In the genomic region with DNA sequence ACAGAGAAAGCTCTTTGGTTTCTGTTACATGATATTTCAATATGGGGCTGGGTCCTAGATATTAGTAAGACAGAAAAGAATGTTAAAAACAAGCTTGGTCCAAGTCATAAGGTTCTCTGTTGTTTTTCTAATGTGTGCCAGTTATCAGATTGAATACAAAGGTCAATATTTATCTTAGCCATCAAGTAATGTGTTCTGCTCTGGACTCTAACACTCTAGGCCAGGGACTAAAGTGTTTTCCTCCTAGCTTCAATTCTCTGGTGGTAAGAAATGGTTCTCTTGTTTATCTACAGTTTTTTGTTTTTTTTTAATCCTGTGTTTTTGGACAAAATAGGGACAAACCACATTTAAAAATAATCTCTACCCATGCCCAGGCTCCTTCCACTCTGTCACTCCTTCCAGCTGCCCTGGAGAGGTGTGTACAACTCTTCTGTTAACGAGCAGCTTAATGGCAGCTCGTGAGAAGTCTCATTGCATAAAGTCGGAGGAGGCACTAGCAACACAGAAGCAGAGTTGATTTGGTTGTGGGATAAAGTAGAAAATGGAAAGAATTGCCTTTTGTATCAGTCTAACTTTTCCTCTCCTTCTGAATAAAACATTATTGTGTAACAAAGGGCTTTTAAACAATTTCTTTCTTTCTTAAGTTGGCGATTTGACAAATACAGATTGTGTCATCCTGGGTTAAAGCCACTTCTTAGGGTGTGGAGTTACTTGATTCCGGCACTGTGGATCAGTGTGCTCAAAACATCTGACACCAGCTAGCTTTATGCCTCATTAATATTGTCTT, we compare ENCODE assay signal across 8 cellular contexts.
DNase-seq lines count a peak whose midpoint lies in the region; ATAC-seq and TF ChIP-seq lines count a peak whose summit lies in the region.

No MANE protein-coding gene starts in this region.

- no peak for TF ChIP-seq CTCF in foreskin fibroblast (IDR thresholded peaks at IDR 0.05; ENCODE audit: low read depth, low read length)

- ATAC-seq in HG02763 (IDR thresholded peaks at IDR 0.05; ENCODE audit: unreplicated experiment) = no peak
- ATAC-seq in GM19023 (IDR thresholded peaks at IDR 0.05; ENCODE audit: unreplicated experiment) = no peak
- ATAC-seq in HG02759 (IDR thresholded peaks at IDR 0.05; ENCODE audit: unreplicated experiment) = no peak

- H3K4me1 ChIP-seq in rectal smooth muscle tissue (ENCODE audit: control insufficient read depth, insufficient read depth, low read length) = peaks cover 10% of the 10 kb centered on the region

- H3K27me3 ChIP-seq in rectal smooth muscle tissue (ENCODE audit: control insufficient read depth, insufficient read depth, low read length) = no peaks in the 10 kb centered on the region

- no peaks in the 10 kb centered on the region for H3K36me3 ChIP-seq in rectal smooth muscle tissue (ENCODE audit: control insufficient read depth, insufficient read depth, low read length)

- peak; percentile 83 for DNase-seq in DMS53 (lab: John Stamatoyannopoulos, UW)
- DNase-seq in NCI-H774 (lab: John Stamatoyannopoulos, UW) = peak; percentile 49
- DNase-seq in foreskin fibroblast = peak; percentile 68 to 82
- no peak for DNase-seq in activated CD4-positive, alpha-beta T cell treated with anti-CD3 and anti-CD28 coated beads, Interleukin-2, amount 50 U/mL, for 48 hours

- peak overlapping the region; percentile 33 for H3K27ac ChIP-seq in rectal smooth muscle tissue (ENCODE audit: low read depth, low read length)

- H3K9ac ChIP-seq in rectal smooth muscle tissue (ENCODE audit: low read length) = no peak overlapping the region

- H3K4me3 ChIP-seq in foreskin fibroblast (ENCODE audit: low read depth in 1 of 2, low read length in 2 of 2) = no peak overlapping the region
- H3K4me3 ChIP-seq in rectal smooth muscle tissue (ENCODE audit: low read length) = no peak overlapping the region

Comparison
In these comparisons a context has a peak if more than half of its experiments do, and no peak if none do; other contexts are left out.
1. DNase-seq: peak in DMS53 (single experiment), NCI-H774 (single experiment) and foreskin fibroblast (2 of 2); none in activated CD4-positive, alpha-beta T cell treated with anti-CD3 and anti-CD28 coated beads, Interleukin-2, amount 50 U/mL, for 48 hours (0 of 2).